In genomic region chr12:89156862-89157262, GRCh38 we compare ENCODE assay signal across 10 cellular contexts.
DNase-seq lines count a peak whose midpoint lies in the region; ATAC-seq and TF ChIP-seq lines count a peak whose summit lies in the region.
"Had no signal": no experiment of that assay in that cellular context is flagged by ENCODE, and none has a peak within 500 bp of the region (broad histone marks: within the 10 kb centered on the region; RNA-seq: fewer than 3 reads in every experiment).

No MANE protein-coding gene starts in this region.

- peaks cover 0 to 4% of the 10 kb centered on the region in 2 donors for H3K9me3 Mint-ChIP-seq in activated T-cell treated with anti-CD3 and anti-CD28 coated beads, Interleukin-2, amount 50 U/mL, for 72 hours
- no peaks in the 10 kb centered on the region for H3K9me3 Mint-ChIP-seq in stimulated activated naive CD8-positive, alpha-beta T cell treated with anti-CD3 and anti-CD28 coated beads, Interleukin-15, amount 100 ng/mL, for 72 hours
- peaks cover 5% of the 10 kb centered on the region for H3K9me3 Mint-ChIP-seq in WTC11

- H3K27me3 Mint-ChIP-seq in activated T-cell treated with anti-CD3 and anti-CD28 coated beads, Interleukin-2, amount 50 U/mL, for 72 hours (ENCODE audit: low read depth), result no peaks in the 10 kb centered on the region
- H3K27me3 Mint-ChIP-seq in stimulated activated naive CD8-positive, alpha-beta T cell treated with anti-CD3 and anti-CD28 coated beads, Interleukin-15, amount 100 ng/mL, for 72 hours, result no peaks in the 10 kb centered on the region
- peaks cover 21% of the 10 kb centered on the region for H3K27me3 Mint-ChIP-seq in WTC11 (ENCODE audit: low read depth)
- H3K27me3 Mint-ChIP-seq: activated naive CD8-positive, alpha-beta T cell had no signal

- peak overlapping the region; percentile 22 for H3K27ac ChIP-seq in epithelial cell of prostate
- H3K27ac ChIP-seq: C4-2B had no signal

- H3K27ac Mint-ChIP-seq in activated T-cell treated with anti-CD3 and anti-CD28 coated beads, Interleukin-2, amount 50 U/mL, for 72 hours, result peak overlapping the region; percentile 86
- peak overlapping the region in 1 of 2 donors; percentile 60 for H3K27ac Mint-ChIP-seq in stimulated activated naive CD8-positive, alpha-beta T cell treated with anti-CD3 and anti-CD28 coated beads, Interleukin-15, amount 100 ng/mL, for 72 hours
- no peak overlapping the region for H3K27ac Mint-ChIP-seq in WTC11
- H3K27ac Mint-ChIP-seq: activated naive CD8-positive, alpha-beta T cell had no signal

- no peak for TF ChIP-seq CTCF in WTC11 (IDR thresholded peaks at IDR 0.05)

- peaks cover 32% of the 10 kb centered on the region for H3K4me1 Mint-ChIP-seq in activated T-cell treated with anti-CD3 and anti-CD28 coated beads, Interleukin-2, amount 50 U/mL, for 72 hours (ENCODE audit: low read depth)
- H3K4me1 Mint-ChIP-seq in stimulated activated naive CD8-positive, alpha-beta T cell treated with anti-CD3 and anti-CD28 coated beads, Interleukin-15, amount 100 ng/mL, for 72 hours, result peaks cover 18% of the 10 kb centered on the region
- H3K4me1 Mint-ChIP-seq in WTC11, result peaks cover 22% of the 10 kb centered on the region

- peak overlapping the region; percentile 15 to 58 for H3K4me3 Mint-ChIP-seq in activated T-cell treated with anti-CD3 and anti-CD28 coated beads, Interleukin-2, amount 50 U/mL, for 72 hours
- peak overlapping the region; percentile 13 to 50 for H3K4me3 Mint-ChIP-seq in stimulated activated naive CD8-positive, alpha-beta T cell treated with anti-CD3 and anti-CD28 coated beads, Interleukin-15, amount 100 ng/mL, for 72 hours
- no peak overlapping the region for H3K4me3 Mint-ChIP-seq in WTC11
- H3K4me3 Mint-ChIP-seq: activated naive CD8-positive, alpha-beta T cell had no signal

- no peak for DNase-seq in activated T-cell treated with anti-CD3 and anti-CD28 coated beads, Interleukin-2, amount 50 U/mL, for 72 hours
- no peak for DNase-seq in activated T-cell treated with anti-CD3 and anti-CD28 coated beads for 4 hours
- peak; percentile 62 for DNase-seq in RPMI7951 (ENCODE audit: low read depth)
- no peak for DNase-seq in epithelial cell of prostate (ENCODE audit: low read depth, low spot score)
- DNase-seq in stimulated activated naive CD8-positive, alpha-beta T cell treated with anti-CD3 and anti-CD28 coated beads, Interleukin-15, amount 100 ng/mL, for 72 hours, result no peak
- DNase-seq in WTC11 (ENCODE audit: low spot score), result no peak
- no peak for DNase-seq in AG08396 (ENCODE audit: low spot score)

- POLR2A ChIA-PET in WTC11 (lab: Charles Lee), result interaction anchor here (0.6 kb wide), 1 partner anchor 154 kb away, joined by 3 read pairs; no protein-coding TSS in a partner anchor

- CTCF ChIA-PET in WTC11 (lab: Charles Lee), result interaction anchor here (0.9 kb wide), 1 partner anchor 139 kb away, joined by 3 read pairs; no protein-coding TSS in a partner anchor

- peak; percentile 48 to 54 for ATAC-seq in activated T-cell treated with anti-CD3 and anti-CD28 coated beads, Interleukin-2, amount 50 U/mL, for 72 hours (replicated peaks in 1 of 2)
- ATAC-seq in stimulated activated naive CD8-positive, alpha-beta T cell treated with anti-CD3 and anti-CD28 coated beads, Interleukin-15, amount 100 ng/mL, for 72 hours, result peak; percentile 78
- ATAC-seq in GM21529 (IDR thresholded peaks at IDR 0.05; ENCODE audit: unreplicated experiment) (no peak), WTC11 (no peak)

- H3K36me3 Mint-ChIP-seq in activated T-cell treated with anti-CD3 and anti-CD28 coated beads, Interleukin-2, amount 50 U/mL, for 72 hours (ENCODE audit: insufficient read depth in 2 of 2), result peaks cover 7 to 8% of the 10 kb centered on the region in 2 donors
- 0 out of 2 replicates have a peak, but pooled peaks cover 6% of the 10 kb centered on the region for H3K36me3 Mint-ChIP-seq in WTC11

TF ChIP-seq in WTC11, 78 proteins besides CTCF, POLR2A, EP300 and RAD21:
- TF ChIP-seq NFYB (CRISPR knock-in tag; conservative IDR thresholded peaks at IDR 0.05; ENCODE audit: low read depth), result no peak
- no peak for TF ChIP-seq KAT7 (CRISPR knock-in tag; IDR thresholded peaks at IDR 0.05; ENCODE audit: borderline replicate concordance)
- TF ChIP-seq FOXP1 (CRISPR knock-in tag; IDR thresholded peaks at IDR 0.05; ENCODE audit: borderline replicate concordance), result no peak
- no peak for TF ChIP-seq ZNF263 (CRISPR knock-in tag; IDR thresholded peaks at IDR 0.05; ENCODE audit: low read depth)
- no peak for TF ChIP-seq ZNF425 (CRISPR knock-in tag; conservative IDR thresholded peaks at IDR 0.05)
- no peak for TF ChIP-seq CDX4 (CRISPR knock-in tag; IDR thresholded peaks at IDR 0.05; ENCODE audit: borderline replicate concordance)
- TF ChIP-seq GRHL2 (CRISPR knock-in tag; IDR thresholded peaks at IDR 0.05; ENCODE audit: insufficient replicate concordance, severe bottlenecking), result no peak
- no peak for TF ChIP-seq SMAD4 (CRISPR knock-in tag; IDR thresholded peaks at IDR 0.05)
- TF ChIP-seq ESRRA (CRISPR knock-in tag; IDR thresholded peaks at IDR 0.05; ENCODE audit: borderline replicate concordance), result no peak
- no peak for TF ChIP-seq PRDM15 (CRISPR knock-in tag; IDR thresholded peaks at IDR 0.05)
- no peak for TF ChIP-seq ZSCAN18 (CRISPR knock-in tag; IDR thresholded peaks at IDR 0.05)

Comparison
In these comparisons a context has a peak if more than half of its experiments do, and no peak if none do; other contexts are left out.
1. ATAC-seq: peak in activated T-cell treated with anti-CD3 and anti-CD28 coated beads, Interleukin-2, amount 50 U/mL, for 72 hours (2 of 2) and stimulated activated naive CD8-positive, alpha-beta T cell treated with anti-CD3 and anti-CD28 coated beads, Interleukin-15, amount 100 ng/mL, for 72 hours (single experiment); none in GM21529 (single experiment) and WTC11 (single experiment).